Comparison of ENCODE assay signal across 1 cellular context in genomic region chr7:149023662-149024061, GRCh38.
TF ChIP-seq lines count a peak whose summit lies in the region.

No MANE protein-coding gene starts in this region.

TF ChIP-seq in GM23338, 12 proteins besides CTCF, POLR2A, EP300 and RAD21:
- TF ChIP-seq JUNB (IDR thresholded peaks at IDR 0.05; ENCODE audit: unreplicated experiment) (no peak), CREB1 (CRISPR knock-in tag; IDR thresholded peaks at IDR 0.05; ENCODE audit: low read depth) (no peak), EZH2phosphoT487 (IDR thresholded peaks at IDR 0.05; ENCODE audit: unreplicated experiment) (no peak), EZH2 (IDR thresholded peaks at IDR 0.05; ENCODE audit: low read depth, unreplicated experiment) (no peak), POLR2AphosphoS5 (IDR thresholded peaks at IDR 0.05; ENCODE audit: low read depth) (no peak)
TF ChIP-seq in GM23338: peak in this region for 0.
